Comparison of ENCODE assay signal across 36 cellular contexts in genomic region chr22:46871826-46872225, GRCh38.
"Had no signal": no experiment of that assay in that cellular context is flagged by ENCODE, and none has a peak within 500 bp of the region (broad histone marks: within the 10 kb centered on the region; RNA-seq: fewer than 3 reads in every experiment).

No MANE protein-coding gene starts in this region.

- H3K36me3 ChIP-seq: adrenal gland, brain microvascular endothelial cell, breast epithelium had no signal

- H3K27me3 ChIP-seq: adrenal gland, body of pancreas, brain microvascular endothelial cell, breast epithelium had no signal

- H3K9me3 ChIP-seq: body of pancreas had no signal

- H3K27me3 Mint-ChIP-seq: activated B cell treated with CpG ODN at 0.5 μM for 24 hours; activated CD4-positive, alpha-beta memory T cell treated with anti-CD3 and anti-CD28 coated beads for 36 hours; activated CD4-positive, alpha-beta T cell treated with anti-CD3 and anti-CD28 coated beads, Interleukin-2, amount 10 ng/mL, durations not matched to agents 24 days and 14 days; activated CD8-positive, alpha-beta T cell treated with anti-CD3 and anti-CD28 coated beads for 36 hours; activated naive CD8-positive, alpha-beta T cell treated with anti-CD3 and anti-CD28 coated beads for 36 hours; activated T-helper 17 cell treated with anti-CD3 and anti-CD28 coated beads, Interleukin-2, amount 50 U/mL, for 72 hours had no signal

- H3K4me1 ChIP-seq: adrenal gland, body of pancreas, breast epithelium had no signal

- H3K27ac ChIP-seq: adrenal gland, body of pancreas, brain microvascular endothelial cell, breast epithelium, VCaP had no signal

- DNase-seq: activated B cell treated with CpG ODN at 0.5 μM for 24 hours; activated CD4-positive, alpha-beta memory T cell treated with anti-CD3 and anti-CD28 coated beads for 36 hours; activated CD4-positive, alpha-beta T cell treated with anti-CD3 and anti-CD28 coated beads for 4 hours; activated CD4-positive, alpha-beta T cell treated with anti-CD3 and anti-CD28 coated beads, Interleukin-2, amount 10 ng/mL, durations not matched to agents 24 days and 14 days; activated CD4-positive, alpha-beta T cell treated with anti-CD3 and anti-CD28 coated beads, Interleukin-2, amount 50 U/mL, for 1 hour; activated CD4-positive, alpha-beta T cell treated with anti-CD3 and anti-CD28 coated beads, Interleukin-2, amount 50 U/mL, for 4 hours; activated CD4-positive, CD25-positive, alpha-beta regulatory T cell treated with anti-CD3 and anti-CD28 coated beads, Interleukin-2, amount 50 U/mL, for 72 hours; activated CD8-positive, alpha-beta memory T cell treated with anti-CD3 and anti-CD28 coated beads, Interleukin-2, amount 50 U/mL, for 4 hours; activated CD8-positive, alpha-beta T cell treated with anti-CD3 and anti-CD28 coated beads for 36 hours; activated effector memory CD4-positive, alpha-beta T cell treated with anti-CD3 and anti-CD28 coated beads, Interleukin-2, amount 50 U/mL, for 16 hours; activated gamma-delta T cell treated with Interleukin-2 at 50 U/mL for 16 hours; activated naive CD4-positive, alpha-beta T cell; activated naive CD4-positive, alpha-beta T cell treated with anti-CD3 and anti-CD28 coated beads for 36 hours; activated naive CD4-positive, alpha-beta T cell treated with anti-CD3 and anti-CD28 coated beads, Interleukin-2, amount 50 U/mL, for 16 hours; activated naive CD8-positive, alpha-beta T cell treated with anti-CD3 and anti-CD28 coated beads for 36 hours; activated T-cell treated with anti-CD3 and anti-CD28 coated beads for 4 hours; activated T-cell treated with anti-CD3 and anti-CD28 coated beads, Interleukin-2, amount 50 U/mL, for 1 hour; activated T-cell treated with anti-CD3 and anti-CD28 coated beads, Interleukin-2, amount 50 U/mL, for 4 hours; activated T-cell treated with anti-CD3 and anti-CD28 coated beads, Interleukin-2, amount 50 U/mL, for 72 hours; adrenal gland; amniotic stem cell; aorta; body of pancreas; brain microvascular endothelial cell; central memory CD4-positive, alpha-beta T cell; T-helper 2 cell; T-helper 9 cell had no signal

- FAIRE-seq: astrocyte, TTC549 had no signal

- ATAC-seq: activated CD8-positive, alpha-beta T cell treated with anti-CD3 and anti-CD28 coated beads for 36 hours; activated naive CD4-positive, alpha-beta T cell treated with anti-CD3 and anti-CD28 coated beads, Interleukin-2, amount 50 U/mL, for 72 hours; activated T-cell treated with anti-CD3 and anti-CD28 coated beads, Interleukin-2, amount 50 U/mL, for 4 hours; activated T-cell treated with anti-CD3 and anti-CD28 coated beads, Interleukin-2, amount 50 U/mL, for 72 hours; activated T-helper 17 cell treated with anti-CD3 and anti-CD28 coated beads, Interleukin-2, amount 50 U/mL, for 72 hours; body of pancreas had no signal

- H3K27ac Mint-ChIP-seq: activated B cell treated with CpG ODN at 0.5 μM for 24 hours; activated CD4-positive, alpha-beta memory T cell treated with anti-CD3 and anti-CD28 coated beads for 36 hours; activated CD4-positive, alpha-beta T cell treated with anti-CD3 and anti-CD28 coated beads, Interleukin-2, amount 10 ng/mL, durations not matched to agents 24 days and 14 days; activated CD8-positive, alpha-beta T cell treated with anti-CD3 and anti-CD28 coated beads for 36 hours; activated naive CD4-positive, alpha-beta T cell treated with anti-CD3 and anti-CD28 coated beads for 36 hours; activated naive CD8-positive, alpha-beta T cell treated with anti-CD3 and anti-CD28 coated beads for 36 hours; activated T-cell treated with anti-CD3 and anti-CD28 coated beads, Interleukin-2, amount 50 U/mL, for 72 hours; activated T-helper 1 cell treated with anti-CD3 and anti-CD28 coated beads, Interleukin-12 subunit alpha, Interleukin-12 subunit beta, Interleukin-2, Interleukin-4 antibody, amounts not matched to agents 30 ng/mL and 10 ng/mL and 1 ng/mL, durations not matched to agents 14 hours and 24 hours and 36 hours; activated T-helper 17 cell treated with anti-CD3 and anti-CD28 coated beads, Interleukin-2, amount 50 U/mL, for 72 hours; T-helper 1 cell treated with Interleukin-12 subunit alpha and Interleukin-12 subunit beta and Interleukin-4 antibody, amounts not matched to agents 30 μg/mL and 1 μg/mL, for 36 hours; T-helper 2 cell treated with Interferon-gamma antibody and Interleukin-4, amounts not matched to agents 5 μg/mL and 100 μg/mL, for 36 hours had no signal

- H3K4me3 Mint-ChIP-seq: activated B cell treated with CpG ODN at 0.5 μM for 24 hours; activated CD4-positive, alpha-beta memory T cell treated with anti-CD3 and anti-CD28 coated beads for 36 hours; activated CD4-positive, alpha-beta T cell treated with anti-CD3 and anti-CD28 coated beads, Interleukin-2, amount 10 ng/mL, durations not matched to agents 24 days and 14 days; activated CD8-positive, alpha-beta T cell treated with anti-CD3 and anti-CD28 coated beads for 36 hours; activated naive CD4-positive, alpha-beta T cell treated with anti-CD3 and anti-CD28 coated beads for 36 hours; activated naive CD8-positive, alpha-beta T cell treated with anti-CD3 and anti-CD28 coated beads for 36 hours; activated T-cell treated with anti-CD3 and anti-CD28 coated beads, Interleukin-2, amount 50 U/mL, for 4 hours; activated T-cell treated with anti-CD3 and anti-CD28 coated beads, Interleukin-2, amount 50 U/mL, for 72 hours; activated T-helper 1 cell treated with anti-CD3 and anti-CD28 coated beads, Interleukin-12 subunit alpha, Interleukin-12 subunit beta, Interleukin-2, Interleukin-4 antibody, amounts not matched to agents 30 ng/mL and 10 ng/mL and 1 ng/mL, durations not matched to agents 14 hours and 24 hours and 36 hours; activated T-helper 17 cell treated with anti-CD3 and anti-CD28 coated beads, Interleukin-2, amount 50 U/mL, for 72 hours; T-helper 1 cell treated with Interleukin-12 subunit alpha and Interleukin-12 subunit beta and Interleukin-4 antibody, amounts not matched to agents 30 μg/mL and 1 μg/mL, for 36 hours; T-helper 2 cell treated with Interferon-gamma antibody and Interleukin-4, amounts not matched to agents 5 μg/mL and 100 μg/mL, for 36 hours had no signal

- H3K4me3 ChIP-seq: adrenal gland, body of pancreas, breast epithelium had no signal
